In genomic region chr1:11337536-11338350, GRCh38 we compare ENCODE assay signal across 9 cellular contexts.
DNase-seq lines count a peak whose midpoint lies in the region; ATAC-seq and TF ChIP-seq lines count a peak whose summit lies in the region.
"Had no signal": no experiment of that assay in that cellular context is flagged by ENCODE, and none has a peak within 500 bp of the region (broad histone marks: within the 10 kb centered on the region; RNA-seq: fewer than 3 reads in every experiment).

No MANE protein-coding gene starts in this region.

- ATAC-seq in right cardiac atrium (peak in 1 of 2 donors; percentile 56), HG03025 (IDR thresholded peaks at IDR 0.05; ENCODE audit: low FRiP score, unreplicated experiment) (no peak), GM21367 (IDR thresholded peaks at IDR 0.05; ENCODE audit: unreplicated experiment) (no peak)

- H3K27ac ChIP-seq in SJSA1: no peak overlapping the region
- H3K27ac ChIP-seq in right cardiac atrium (ENCODE audit: low read length): no peak overlapping the region
- H3K27ac ChIP-seq: SK-N-MC had no signal

- no peaks in the 10 kb centered on the region for H3K9me3 ChIP-seq in SJSA1 (replicated peaks)
- no peaks in the 10 kb centered on the region for H3K9me3 ChIP-seq in right cardiac atrium (ENCODE audit: control insufficient read depth, low read length)

- intact Hi-C loops in right cardiac atrium (cut with DNase I): loop anchor here in 2 of 4 donors (5.0 to 10.0 kb wide), 2 partner anchors 305 to 307 kb away; no protein-coding TSS in a partner anchor

- no peaks in the 10 kb centered on the region for H3K36me3 ChIP-seq in SJSA1

- peaks cover 32% of the 10 kb centered on the region for H3K27me3 ChIP-seq in SJSA1 (replicated peaks)
- H3K27me3 ChIP-seq in right cardiac atrium (ENCODE audit: control insufficient read depth, insufficient read depth): no peaks in the 10 kb centered on the region

- H3K4me3 ChIP-seq in LNCaP clone FGC (ENCODE audit: low read depth, low read length) (no peak overlapping the region), SJSA1 (no peak overlapping the region), right cardiac atrium (ENCODE audit: low read length) (no peak overlapping the region)
- H3K4me3 ChIP-seq: SK-N-MC had no signal

- H3K4me1 ChIP-seq in SJSA1 (replicated peaks): no peaks in the 10 kb centered on the region
- no peaks in the 10 kb centered on the region for H3K4me1 ChIP-seq in right cardiac atrium (ENCODE audit: control insufficient read depth, insufficient read depth, low read length)

- DNase-seq in DMS153 treated with DMSO at 0.1 percent for 48 hours (lab: John Stamatoyannopoulos, UW; ENCODE audit: unreplicated experiment): peak; percentile 84
- no peak for DNase-seq in LNCaP clone FGC (ENCODE audit: low read depth)
- DNase-seq in SJSA1 (ENCODE audit: low read depth in 1 of 2, low spot score in 2 of 2): peak; percentile 44 to 61
- peak; percentile 88 for DNase-seq in activated effector memory CD4-positive, alpha-beta T cell treated with anti-CD3 and anti-CD28 coated beads, Interleukin-2, amount 50 U/mL, for 16 hours
- DNase-seq in right cardiac atrium: peak; percentile 47 to 82 (median 78)
- peak; percentile 72 for DNase-seq in stimulated activated CD4-positive, alpha-beta T cell treated with anti-CD3 and anti-CD28 coated beads, Interleukin-2, amount 100 ng/mL, for 48 hours

- WGBS in right cardiac atrium: 37% methylated on average over 19 of the region's 19 CpGs

- peak; percentile 68 for TF ChIP-seq CTCF in LNCaP clone FGC (IDR thresholded peaks at IDR 0.05; ENCODE audit: control insufficient read depth, extremely low read depth, insufficient read depth)
